In the genomic region with DNA sequence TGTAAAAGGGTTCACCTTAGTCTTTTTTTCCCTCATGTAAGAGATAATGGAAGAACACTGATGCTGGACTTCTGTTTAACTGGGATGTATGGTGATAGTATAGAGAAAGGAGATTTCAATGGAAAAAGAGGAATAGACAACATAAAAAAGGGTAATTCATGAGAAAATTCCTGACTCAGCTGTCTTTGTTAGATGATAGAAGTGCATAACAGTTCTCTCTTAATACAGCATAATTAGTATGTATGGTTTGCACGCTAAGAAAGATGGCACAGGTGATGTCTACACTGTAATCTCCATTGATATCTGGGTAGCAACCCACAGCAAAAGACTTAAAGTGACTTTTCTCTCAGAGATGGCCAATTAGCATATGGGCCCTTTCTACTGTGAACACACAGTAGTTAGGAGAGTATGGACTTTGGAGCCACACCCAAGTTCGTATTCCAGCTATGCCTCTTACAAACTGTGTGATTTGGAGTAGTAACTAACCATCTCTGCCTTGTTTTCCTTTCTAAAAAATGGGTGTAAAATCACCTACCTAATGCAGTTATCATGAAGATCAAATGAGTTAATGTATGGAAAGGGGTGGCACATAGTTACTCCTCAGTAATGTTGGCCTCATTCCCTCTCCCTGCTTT, we compare ENCODE assay signal across 19 cellular contexts.
"Had no signal": no experiment of that assay in that cellular context is flagged by ENCODE, and none has a peak within 500 bp of the region (broad histone marks: within the 10 kb centered on the region; RNA-seq: fewer than 3 reads in every experiment).

No MANE protein-coding gene starts in this region.

- ATAC-seq: esophagus mucosa; natural killer cell treated with Interleukin-12 subunit alpha and Interleukin-12 subunit beta and Interleukin-15 and Interleukin-18, amount 100 ng/mL, for 72 hours; right cardiac atrium; stimulated activated memory B cell treated with anti-CD40 and anti-IgM and Interleukin-4, amounts not matched to agents 10 μg/mL and 1 μg/mL and 100 μg/mL, for 72 hours had no signal

- H3K4me3 Mint-ChIP-seq: central memory CD8-positive, alpha-beta T cell; mesothelial cell of epicardium; natural killer cell treated with Interleukin-12 subunit alpha and Interleukin-12 subunit beta and Interleukin-15 and Interleukin-18, amount 100 ng/mL, for 72 hours; stimulated activated memory B cell treated with anti-CD40 and anti-IgM and Interleukin-4, amounts not matched to agents 10 μg/mL and 1 μg/mL and 100 μg/mL, for 72 hours; stimulated activated naive CD8-positive, alpha-beta T cell treated with anti-CD3 and anti-CD28 coated beads, Interleukin-15, Interleukin-2, amounts not matched to agents 100 ng/mL and 50 ng/mL, for 24 hours had no signal

- H3K4me1 ChIP-seq: pancreas, testis, tibial nerve had no signal

- H3K27ac Mint-ChIP-seq: mesothelial cell of epicardium; natural killer cell treated with Interleukin-12 subunit alpha and Interleukin-12 subunit beta and Interleukin-15 and Interleukin-18, amount 100 ng/mL, for 72 hours; progenitor cell of endocrine pancreas; stimulated activated memory B cell treated with anti-CD40 and anti-IgM and Interleukin-4, amounts not matched to agents 10 μg/mL and 1 μg/mL and 100 μg/mL, for 72 hours; stimulated activated naive CD8-positive, alpha-beta T cell treated with anti-CD3 and anti-CD28 coated beads, Interleukin-15, Interleukin-2, amounts not matched to agents 100 ng/mL and 50 ng/mL, for 24 hours had no signal

- DNase-seq: effector memory CD4-positive, alpha-beta T cell; heart right ventricle; islet precursor cell; mammary epithelial cell; occipital lobe; pancreas; right cardiac atrium; stimulated activated CD4-positive, alpha-beta T cell treated with anti-CD3 and anti-CD28 coated beads, Interleukin-4, amount 100 ng/mL, for 1 hour; testis had no signal

- H3K9me3 ChIP-seq: pancreas, testis, tibial nerve had no signal

- H3K4me3 ChIP-seq: heart right ventricle, pancreas, testis, tibial nerve had no signal

- H3K4me1 Mint-ChIP-seq: mesothelial cell of epicardium; stimulated activated memory B cell treated with anti-CD40 and anti-IgM and Interleukin-4, amounts not matched to agents 10 μg/mL and 1 μg/mL and 100 μg/mL, for 72 hours had no signal

- H3K27me3 Mint-ChIP-seq: central memory CD8-positive, alpha-beta T cell; natural killer cell treated with Interleukin-12 subunit alpha and Interleukin-12 subunit beta and Interleukin-15 and Interleukin-18, amount 100 ng/mL, for 72 hours; progenitor cell of endocrine pancreas; stimulated activated memory B cell treated with anti-CD40 and anti-IgM and Interleukin-4, amounts not matched to agents 10 μg/mL and 1 μg/mL and 100 μg/mL, for 72 hours; stimulated activated naive CD8-positive, alpha-beta T cell treated with anti-CD3 and anti-CD28 coated beads, Interleukin-15, Interleukin-2, amounts not matched to agents 100 ng/mL and 50 ng/mL, for 24 hours had no signal

- H3K27me3 ChIP-seq: heart right ventricle, pancreas, testis, tibial nerve had no signal

- FAIRE-seq: endometrium, frontal cortex had no signal

- H3K27ac ChIP-seq: heart right ventricle, pancreas, testis, tibial nerve had no signal

- H3K36me3 ChIP-seq: pancreas had no signal
